ENCODE assay signal across 1 cellular context in the genomic region with DNA sequence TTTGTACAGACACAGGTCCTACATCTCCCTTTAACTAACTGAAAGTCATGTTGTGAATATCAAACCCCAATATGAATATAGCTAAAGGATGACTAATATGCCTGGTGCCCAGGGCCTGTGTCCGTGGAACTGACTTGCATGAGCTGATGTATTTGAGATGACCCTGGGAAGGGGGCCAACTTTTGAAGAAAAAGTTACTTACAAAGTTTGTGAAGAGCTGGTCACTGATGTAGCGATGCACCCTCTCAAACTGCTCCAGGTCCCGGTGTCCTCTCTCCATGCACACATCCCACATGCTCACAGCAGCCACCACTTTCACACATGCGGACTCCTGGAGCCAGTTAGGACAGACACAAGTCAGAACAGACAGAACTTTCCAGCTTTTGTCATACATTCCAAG.
TF ChIP-seq lines count a peak whose summit lies in the region.

No MANE protein-coding gene starts in this region.

TF ChIP-seq in SK-N-SH treated with all-trans-retinoic acid at 6 μM for 48 hours, 23 proteins besides CTCF, POLR2A, EP300 and RAD21 (continued from another document):
- TF ChIP-seq, protein P1, sequence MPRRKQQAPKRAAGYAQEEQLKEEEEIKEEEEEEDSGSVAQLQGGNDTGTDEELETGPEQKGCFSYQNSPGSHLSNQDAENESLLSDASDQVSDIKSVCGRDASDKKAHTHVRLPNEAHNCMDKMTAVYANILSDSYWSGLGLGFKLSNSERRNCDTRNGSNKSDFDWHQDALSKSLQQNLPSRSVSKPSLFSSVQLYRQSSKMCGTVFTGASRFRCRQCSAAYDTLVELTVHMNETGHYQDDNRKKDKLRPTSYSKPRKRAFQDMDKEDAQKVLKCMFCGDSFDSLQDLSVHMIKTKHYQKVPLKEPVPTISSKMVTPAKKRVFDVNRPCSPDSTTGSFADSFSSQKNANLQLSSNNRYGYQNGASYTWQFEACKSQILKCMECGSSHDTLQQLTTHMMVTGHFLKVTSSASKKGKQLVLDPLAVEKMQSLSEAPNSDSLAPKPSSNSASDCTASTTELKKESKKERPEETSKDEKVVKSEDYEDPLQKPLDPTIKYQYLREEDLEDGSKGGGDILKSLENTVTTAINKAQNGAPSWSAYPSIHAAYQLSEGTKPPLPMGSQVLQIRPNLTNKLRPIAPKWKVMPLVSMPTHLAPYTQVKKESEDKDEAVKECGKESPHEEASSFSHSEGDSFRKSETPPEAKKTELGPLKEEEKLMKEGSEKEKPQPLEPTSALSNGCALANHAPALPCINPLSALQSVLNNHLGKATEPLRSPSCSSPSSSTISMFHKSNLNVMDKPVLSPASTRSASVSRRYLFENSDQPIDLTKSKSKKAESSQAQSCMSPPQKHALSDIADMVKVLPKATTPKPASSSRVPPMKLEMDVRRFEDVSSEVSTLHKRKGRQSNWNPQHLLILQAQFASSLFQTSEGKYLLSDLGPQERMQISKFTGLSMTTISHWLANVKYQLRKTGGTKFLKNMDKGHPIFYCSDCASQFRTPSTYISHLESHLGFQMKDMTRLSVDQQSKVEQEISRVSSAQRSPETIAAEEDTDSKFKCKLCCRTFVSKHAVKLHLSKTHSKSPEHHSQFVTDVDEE (CRISPR knock-in tag; IDR thresholded peaks at IDR 0.05), result no peak
- TF ChIP-seq PATZ1 (CRISPR knock-in tag; IDR thresholded peaks at IDR 0.05; ENCODE audit: borderline replicate concordance) (no peak), ZC3H10 (CRISPR knock-in tag; IDR thresholded peaks at IDR 0.05) (no peak), ZNF8 (CRISPR knock-in tag; IDR thresholded peaks at IDR 0.05) (no peak), ZFP3 (CRISPR knock-in tag; IDR thresholded peaks at IDR 0.05) (no peak), ESRRG (CRISPR knock-in tag; IDR thresholded peaks at IDR 0.05) (no peak), GLIS3 (CRISPR knock-in tag; IDR thresholded peaks at IDR 0.05) (no peak), PPARA (CRISPR knock-in tag; IDR thresholded peaks at IDR 0.05; ENCODE audit: borderline replicate concordance) (no peak), BACH2 (CRISPR knock-in tag; IDR thresholded peaks at IDR 0.05; ENCODE audit: borderline replicate concordance) (no peak), OSR1 (CRISPR knock-in tag; IDR thresholded peaks at IDR 0.05) (no peak), CSDC2 (CRISPR knock-in tag; IDR thresholded peaks at IDR 0.05) (no peak), CSRNP3 (CRISPR knock-in tag; IDR thresholded peaks at IDR 0.05) (no peak), ISL1 (CRISPR knock-in tag; IDR thresholded peaks at IDR 0.05) (no peak), ZFP30 (CRISPR knock-in tag; IDR thresholded peaks at IDR 0.05) (no peak), RARB (CRISPR knock-in tag; IDR thresholded peaks at IDR 0.05) (no peak), TCF4 (CRISPR knock-in tag; IDR thresholded peaks at IDR 0.05; ENCODE audit: borderline replicate concordance) (no peak)
- TF ChIP-seq, protein P2, sequence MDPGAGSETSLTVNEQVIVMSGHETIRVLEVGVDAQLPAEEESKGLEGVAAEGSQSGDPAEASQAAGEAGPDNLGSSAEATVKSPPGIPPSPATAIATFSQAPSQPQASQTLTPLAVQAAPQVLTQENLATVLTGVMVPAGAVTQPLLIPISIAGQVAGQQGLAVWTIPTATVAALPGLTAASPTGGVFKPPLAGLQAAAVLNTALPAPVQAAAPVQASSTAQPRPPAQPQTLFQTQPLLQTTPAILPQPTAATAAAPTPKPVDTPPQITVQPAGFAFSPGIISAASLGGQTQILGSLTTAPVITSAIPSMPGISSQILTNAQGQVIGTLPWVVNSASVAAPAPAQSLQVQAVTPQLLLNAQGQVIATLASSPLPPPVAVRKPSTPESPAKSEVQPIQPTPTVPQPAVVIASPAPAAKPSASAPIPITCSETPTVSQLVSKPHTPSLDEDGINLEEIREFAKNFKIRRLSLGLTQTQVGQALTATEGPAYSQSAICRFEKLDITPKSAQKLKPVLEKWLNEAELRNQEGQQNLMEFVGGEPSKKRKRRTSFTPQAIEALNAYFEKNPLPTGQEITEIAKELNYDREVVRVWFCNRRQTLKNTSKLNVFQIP (CRISPR knock-in tag; IDR thresholded peaks at IDR 0.05; ENCODE audit: borderline replicate concordance, low read depth), result no peak
